In genomic region chr1:162612606-162613400, GRCh38 we compare ENCODE assay signal across 9 cellular contexts. TPM values are rescaled to one million over a fixed set of nuclear protein-coding genes. Genes with fewer than 3 reads are reported as not detected.
DNase-seq lines count a peak whose midpoint lies in the region; ATAC-seq and TF ChIP-seq lines count a peak whose summit lies in the region.
"Had no signal": no experiment of that assay in that cellular context is flagged by ENCODE, and none has a peak within 500 bp of the region (broad histone marks: within the 10 kb centered on the region; RNA-seq: fewer than 3 reads in every experiment).

No MANE protein-coding gene starts in this region.

- no peaks in the 10 kb centered on the region for H3K36me3 ChIP-seq in skeletal muscle tissue (ENCODE audit: control insufficient read depth in 3 of 3, insufficient read depth in 3 of 3, low read length in 3 of 3)
- H3K36me3 ChIP-seq: ovary had no signal

- peak; percentile 23 for ATAC-seq in GM19035 (IDR thresholded peaks at IDR 0.05; ENCODE audit: unreplicated experiment)
- ATAC-seq in left ventricle myocardium superior, result peak; percentile 81
- ATAC-seq in GM21390 (IDR thresholded peaks at IDR 0.05; ENCODE audit: unreplicated experiment), result no peak
- no peak for ATAC-seq in HG02852 (IDR thresholded peaks at IDR 0.05; ENCODE audit: unreplicated experiment)
- ATAC-seq in GM21576 (IDR thresholded peaks at IDR 0.05; ENCODE audit: unreplicated experiment), result no peak

- H3K27me3 ChIP-seq in skeletal muscle tissue (ENCODE audit: control insufficient read depth in 3 of 3, insufficient read depth in 3 of 3, low read length in 3 of 3), result no peaks in the 10 kb centered on the region
- H3K27me3 ChIP-seq: ovary had no signal

- no peak overlapping the region for H3K9ac ChIP-seq in skeletal muscle tissue (ENCODE audit: low read depth in 1 of 3, low read length in 3 of 3)

- peak; percentile 43 for DNase-seq in left ventricle myocardium superior
- no peak for DNase-seq in SKM-1 (lab: John Stamatoyannopoulos, UW; ENCODE audit: unreplicated experiment)

- peaks cover 6 to 14% (median 8%) of the 10 kb centered on the region in 3 donors for H3K4me1 ChIP-seq in skeletal muscle tissue (ENCODE audit: control insufficient read depth in 3 of 3, insufficient read depth in 3 of 3, low read length in 3 of 3)

- H3K9me3 ChIP-seq in skeletal muscle tissue (ENCODE audit: control insufficient read depth in 3 of 3, low read length in 3 of 3), result peaks cover 0 to 7% (median 4%) of the 10 kb centered on the region in 3 donors

- TF ChIP-seq CTCF in VCaP (conservative IDR thresholded peaks at IDR 0.05), result no peak

- H3K27ac ChIP-seq in VCaP (peak overlapping the region; percentile 34), skeletal muscle tissue (ENCODE audit: low read depth, low read length) (peak overlapping the region; percentile 0)
- H3K27ac ChIP-seq: ovary had no signal

- H3K4me3 ChIP-seq in skeletal muscle tissue (ENCODE audit: low read length in 3 of 3), result no peak overlapping the region
- H3K4me3 ChIP-seq: ovary had no signal

- intact Hi-C loops in left ventricle myocardium superior (cut with micrococcal nuclease), result loop anchor here (5.0 kb wide), 1 partner anchor 189 kb away; no protein-coding TSS in a partner anchor

RNA-seq across cellular contexts. Expression of gene DDR2, which starts 19.5 kb away (rescaled TPM):
- total RNA-seq in left ventricle myocardium superior (26.1 TPM), skeletal muscle tissue (40.2 TPM)

RNA-seq across cellular contexts. Expression of gene UAP1, which starts 51.3 kb away (rescaled TPM):
- 30.7 TPM for total RNA-seq in left ventricle myocardium superior
- total RNA-seq in skeletal muscle tissue, result 43.8 TPM

Comparison
In these comparisons a context has a peak if more than half of its experiments do, and no peak if none do; other contexts are left out.
1. ATAC-seq: peak in GM19035 (single experiment) and left ventricle myocardium superior (single experiment); none in GM21390 (single experiment), HG02852 (single experiment) and GM21576 (single experiment).